ENCODE assay signal across 20 cellular contexts in genomic region chr4:54779797-54780196, GRCh38.
DNase-seq lines count a peak whose midpoint lies in the region; ATAC-seq and TF ChIP-seq lines count a peak whose summit lies in the region.
"Had no signal": no experiment of that assay in that cellular context is flagged by ENCODE, and none has a peak within 500 bp of the region (broad histone marks: within the 10 kb centered on the region; RNA-seq: fewer than 3 reads in every experiment).

No MANE protein-coding gene starts in this region.

- no peaks in the 10 kb centered on the region for H3K9me2 ChIP-seq in Loucy (replicated peaks; ENCODE audit: low read depth, low read length)

- H3K4me1 ChIP-seq in Loucy (ENCODE audit: insufficient read depth, low read length, poor library complexity, severe bottlenecking) (peaks cover 12% of the 10 kb centered on the region), ascending aorta (peaks cover 0 to 26% of the 10 kb centered on the region in 2 donors)
- H3K4me1 ChIP-seq: BE2C had no signal

- peak overlapping the region; percentile 3 for H3K4me3 ChIP-seq in Loucy (ENCODE audit: low read length, poor library complexity, severe bottlenecking)
- H3K4me3 ChIP-seq in ascending aorta: no peak overlapping the region
- H3K4me3 ChIP-seq: GM12878, GM23338, Peyer's patch had no signal

- no peaks in the 10 kb centered on the region for H3K79me2 ChIP-seq in Loucy (ENCODE audit: insufficient read depth, low read length)

- H3K4me3 Mint-ChIP-seq in stimulated activated effector memory CD8-positive, alpha-beta T cell treated with anti-CD3 and anti-CD28 coated beads, Interleukin-12 subunit alpha, Interleukin-12 subunit beta, amount 100 ng/mL, for 72 hours: no peak overlapping the region
- H3K4me3 Mint-ChIP-seq: CD8-positive, alpha-beta memory T cell; GM23338 had no signal

- H3K27me3 ChIP-seq in Loucy (ENCODE audit: insufficient read depth, low read length, poor library complexity, severe bottlenecking) (no peaks in the 10 kb centered on the region), ascending aorta (no peaks in the 10 kb centered on the region)
- H3K27me3 ChIP-seq: BE2C, Peyer's patch had no signal

- H3K36me3 ChIP-seq in Loucy (ENCODE audit: insufficient read depth, low read length) (no peaks in the 10 kb centered on the region), ascending aorta (no peaks in the 10 kb centered on the region)
- H3K36me3 ChIP-seq: BE2C, Peyer's patch had no signal

- H3K27ac Mint-ChIP-seq in stimulated activated effector memory CD8-positive, alpha-beta T cell treated with anti-CD3 and anti-CD28 coated beads, Interleukin-12 subunit alpha, Interleukin-12 subunit beta, amount 100 ng/mL, for 72 hours: no peak overlapping the region
- H3K27ac Mint-ChIP-seq: GM23338 had no signal

- H3K4me1 Mint-ChIP-seq in stimulated activated effector memory CD8-positive, alpha-beta T cell treated with anti-CD3 and anti-CD28 coated beads, Interleukin-12 subunit alpha, Interleukin-12 subunit beta, amount 100 ng/mL, for 72 hours: no peaks in the 10 kb centered on the region
- H3K4me1 Mint-ChIP-seq: GM23338 had no signal

- H3K9ac ChIP-seq in Loucy (ENCODE audit: low read depth, low read length, poor library complexity, severe bottlenecking): peak overlapping the region; percentile 37

- ATAC-seq in stimulated activated effector memory CD8-positive, alpha-beta T cell treated with anti-CD3 and anti-CD28 coated beads, Interleukin-12 subunit alpha, Interleukin-12 subunit beta, amount 100 ng/mL, for 72 hours: peak; percentile 49
- no peak for ATAC-seq in GM21515 (IDR thresholded peaks at IDR 0.05; ENCODE audit: unreplicated experiment)
- ATAC-seq: GM12878, GM23338, HepG2, Right ventricle myocardium inferior had no signal

- DNase-seq in GDM1 (lab: John Stamatoyannopoulos, UW) (peak; percentile 35), ascending aorta (ENCODE audit: low spot score in 2 of 2) (no peak), 8988T (no peak), NCI-H1417 (lab: John Stamatoyannopoulos, UW) (no peak)
- DNase-seq in stimulated activated effector memory CD8-positive, alpha-beta T cell treated with anti-CD3 and anti-CD28 coated beads, Interleukin-12 subunit alpha, Interleukin-12 subunit beta, amount 100 ng/mL, for 72 hours (ENCODE audit: low spot score in 2 of 2): no peak
- DNase-seq: BE2C; CD8-positive, alpha-beta memory T cell; DMS79 treated with DMSO at 0.1 percent for 48 hours; NCI-H1417 treated with DMSO at 0.1 percent for 48 hours; NCI-H1930; NCI-H510A; NCI-H82; Peyer's patch; T-helper 1 cell had no signal

- intact Hi-C loops in ascending aorta (cut with DNase I): loop anchor here (5.0 to 10.0 kb wide), 4 partner anchors 495 to 1595 kb away; partner anchors contain the start of genes CLOCK and SRD5A3

- H3K9me3 ChIP-seq in Loucy (ENCODE audit: insufficient read depth, low read depth, low read length) (no peaks in the 10 kb centered on the region), ascending aorta (no peaks in the 10 kb centered on the region)
- H3K9me3 ChIP-seq: BE2C, Peyer's patch had no signal

- no peaks in the 10 kb centered on the region for H4K20me1 ChIP-seq in Loucy (ENCODE audit: insufficient read depth, low read length, poor library complexity, severe bottlenecking)

- H3K27ac ChIP-seq in ascending aorta: peak overlapping the region; percentile 44 to 63
- H3K27ac ChIP-seq: Peyer's patch had no signal

- no peaks in the 10 kb centered on the region for H3K36me3 Mint-ChIP-seq in stimulated activated effector memory CD8-positive, alpha-beta T cell treated with anti-CD3 and anti-CD28 coated beads, Interleukin-12 subunit alpha, Interleukin-12 subunit beta, amount 100 ng/mL, for 72 hours
- H3K36me3 Mint-ChIP-seq: CD8-positive, alpha-beta memory T cell had no signal

- H3K4me2 ChIP-seq in Loucy (ENCODE audit: low read depth, low read length, poor library complexity, severe bottlenecking): peak overlapping the region; percentile 14
- H3K4me2 ChIP-seq: GM23338 had no signal

- peak overlapping the region; percentile 98 for H2AFZ ChIP-seq in Loucy (ENCODE audit: low read length)
- H2AFZ ChIP-seq: GM23338 had no signal

- TF ChIP-seq CTCF in Loucy (conservative IDR thresholded peaks at IDR 0.05; ENCODE audit: low read length): no peak
- TF ChIP-seq CTCF in ascending aorta (IDR thresholded peaks at IDR 0.05): no peak

- H3F3A ChIP-seq in Loucy (ENCODE audit: low read depth): no peaks in the 10 kb centered on the region

- peaks cover 4% of the 10 kb centered on the region for H3K9me3 Mint-ChIP-seq in stimulated activated effector memory CD8-positive, alpha-beta T cell treated with anti-CD3 and anti-CD28 coated beads, Interleukin-12 subunit alpha, Interleukin-12 subunit beta, amount 100 ng/mL, for 72 hours
- H3K9me3 Mint-ChIP-seq: GM23338 had no signal
